In the genomic region with DNA sequence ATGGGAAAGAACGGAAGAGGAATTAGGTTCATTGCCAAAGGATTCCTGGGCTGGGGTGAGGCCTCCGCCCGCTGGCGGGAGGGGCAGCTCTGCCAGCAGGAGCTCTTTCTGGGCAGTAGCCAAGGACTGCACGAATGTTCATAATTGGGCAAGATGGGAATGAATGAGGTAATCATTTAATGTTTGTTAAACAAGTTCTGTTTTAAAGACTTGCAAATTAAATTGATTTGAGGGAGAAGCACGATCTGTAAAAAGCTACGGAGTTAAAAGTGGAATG, we compare ENCODE assay signal across 1 cellular context.
TF ChIP-seq lines count a peak whose summit lies in the region.

No MANE protein-coding gene starts in this region.

TF ChIP-seq in GM23338, 12 proteins besides CTCF, POLR2A, EP300 and RAD21 (continued from another document):
- TF ChIP-seq, protein P1, sequence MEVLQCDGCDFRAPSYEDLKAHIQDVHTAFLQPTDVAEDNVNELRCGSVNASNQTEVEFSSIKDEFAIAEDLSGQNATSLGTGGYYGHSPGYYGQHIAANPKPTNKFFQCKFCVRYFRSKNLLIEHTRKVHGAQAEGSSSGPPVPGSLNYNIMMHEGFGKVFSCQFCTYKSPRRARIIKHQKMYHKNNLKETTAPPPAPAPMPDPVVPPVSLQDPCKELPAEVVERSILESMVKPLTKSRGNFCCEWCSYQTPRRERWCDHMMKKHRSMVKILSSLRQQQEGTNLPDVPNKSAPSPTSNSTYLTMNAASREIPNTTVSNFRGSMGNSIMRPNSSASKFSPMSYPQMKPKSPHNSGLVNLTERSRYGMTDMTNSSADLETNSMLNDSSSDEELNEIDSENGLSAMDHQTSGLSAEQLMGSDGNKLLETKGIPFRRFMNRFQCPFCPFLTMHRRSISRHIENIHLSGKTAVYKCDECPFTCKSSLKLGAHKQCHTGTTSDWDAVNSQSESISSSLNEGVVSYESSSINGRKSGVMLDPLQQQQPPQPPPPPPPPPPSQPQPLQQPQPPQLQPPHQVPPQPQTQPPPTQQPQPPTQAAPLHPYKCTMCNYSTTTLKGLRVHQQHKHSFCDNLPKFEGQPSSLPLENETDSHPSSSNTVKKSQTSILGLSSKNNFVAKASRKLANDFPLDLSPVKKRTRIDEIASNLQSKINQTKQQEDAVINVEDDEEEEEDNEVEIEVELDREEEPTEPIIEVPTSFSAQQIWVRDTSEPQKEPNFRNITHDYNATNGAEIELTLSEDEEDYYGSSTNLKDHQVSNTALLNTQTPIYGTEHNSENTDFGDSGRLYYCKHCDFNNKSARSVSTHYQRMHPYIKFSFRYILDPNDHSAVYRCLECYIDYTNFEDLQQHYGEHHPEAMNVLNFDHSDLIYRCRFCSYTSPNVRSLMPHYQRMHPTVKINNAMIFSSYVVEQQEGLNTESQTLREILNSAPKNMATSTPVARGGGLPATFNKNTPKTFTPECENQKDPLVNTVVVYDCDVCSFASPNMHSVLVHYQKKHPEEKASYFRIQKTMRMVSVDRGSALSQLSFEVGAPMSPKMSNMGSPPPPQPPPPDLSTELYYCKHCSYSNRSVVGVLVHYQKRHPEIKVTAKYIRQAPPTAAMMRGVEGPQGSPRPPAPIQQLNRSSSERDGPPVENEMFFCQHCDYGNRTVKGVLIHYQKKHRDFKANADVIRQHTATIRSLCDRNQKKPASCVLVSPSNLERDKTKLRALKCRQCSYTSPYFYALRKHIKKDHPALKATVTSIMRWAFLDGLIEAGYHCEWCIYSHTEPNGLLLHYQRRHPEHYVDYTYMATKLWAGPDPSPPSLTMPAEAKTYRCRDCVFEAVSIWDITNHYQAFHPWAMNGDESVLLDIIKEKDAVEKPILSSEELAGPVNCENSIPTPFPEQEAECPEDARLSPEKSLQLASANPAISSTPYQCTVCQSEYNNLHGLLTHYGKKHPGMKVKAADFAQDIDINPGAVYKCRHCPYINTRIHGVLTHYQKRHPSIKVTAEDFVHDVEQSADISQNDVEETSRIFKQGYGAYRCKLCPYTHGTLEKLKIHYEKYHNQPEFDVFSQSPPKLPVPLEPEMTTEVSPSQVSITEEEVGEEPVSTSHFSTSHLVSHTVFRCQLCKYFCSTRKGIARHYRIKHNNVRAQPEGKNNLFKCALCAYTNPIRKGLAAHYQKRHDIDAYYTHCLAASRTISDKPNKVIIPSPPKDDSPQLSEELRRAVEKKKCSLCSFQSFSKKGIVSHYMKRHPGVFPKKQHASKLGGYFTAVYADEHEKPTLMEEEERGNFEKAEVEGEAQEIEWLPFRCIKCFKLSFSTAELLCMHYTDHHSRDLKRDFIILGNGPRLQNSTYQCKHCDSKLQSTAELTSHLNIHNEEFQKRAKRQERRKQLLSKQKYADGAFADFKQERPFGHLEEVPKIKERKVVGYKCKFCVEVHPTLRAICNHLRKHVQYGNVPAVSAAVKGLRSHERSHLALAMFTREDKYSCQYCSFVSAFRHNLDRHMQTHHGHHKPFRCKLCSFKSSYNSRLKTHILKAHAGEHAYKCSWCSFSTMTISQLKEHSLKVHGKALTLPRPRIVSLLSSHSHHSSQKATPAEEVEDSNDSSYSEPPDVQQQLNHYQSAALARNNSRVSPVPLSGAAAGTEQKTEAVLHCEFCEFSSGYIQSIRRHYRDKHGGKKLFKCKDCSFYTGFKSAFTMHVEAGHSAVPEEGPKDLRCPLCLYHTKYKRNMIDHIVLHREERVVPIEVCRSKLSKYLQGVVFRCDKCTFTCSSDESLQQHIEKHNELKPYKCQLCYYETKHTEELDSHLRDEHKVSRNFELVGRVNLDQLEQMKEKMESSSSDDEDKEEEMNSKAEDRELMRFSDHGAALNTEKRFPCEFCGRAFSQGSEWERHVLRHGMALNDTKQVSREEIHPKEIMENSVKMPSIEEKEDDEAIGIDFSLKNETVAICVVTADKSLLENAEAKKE (CRISPR knock-in tag; IDR thresholded peaks at IDR 0.05), result no peak
- TF ChIP-seq STAT1 (IDR thresholded peaks at IDR 0.05; ENCODE audit: unreplicated experiment), result no peak
- TF ChIP-seq, protein P2, sequence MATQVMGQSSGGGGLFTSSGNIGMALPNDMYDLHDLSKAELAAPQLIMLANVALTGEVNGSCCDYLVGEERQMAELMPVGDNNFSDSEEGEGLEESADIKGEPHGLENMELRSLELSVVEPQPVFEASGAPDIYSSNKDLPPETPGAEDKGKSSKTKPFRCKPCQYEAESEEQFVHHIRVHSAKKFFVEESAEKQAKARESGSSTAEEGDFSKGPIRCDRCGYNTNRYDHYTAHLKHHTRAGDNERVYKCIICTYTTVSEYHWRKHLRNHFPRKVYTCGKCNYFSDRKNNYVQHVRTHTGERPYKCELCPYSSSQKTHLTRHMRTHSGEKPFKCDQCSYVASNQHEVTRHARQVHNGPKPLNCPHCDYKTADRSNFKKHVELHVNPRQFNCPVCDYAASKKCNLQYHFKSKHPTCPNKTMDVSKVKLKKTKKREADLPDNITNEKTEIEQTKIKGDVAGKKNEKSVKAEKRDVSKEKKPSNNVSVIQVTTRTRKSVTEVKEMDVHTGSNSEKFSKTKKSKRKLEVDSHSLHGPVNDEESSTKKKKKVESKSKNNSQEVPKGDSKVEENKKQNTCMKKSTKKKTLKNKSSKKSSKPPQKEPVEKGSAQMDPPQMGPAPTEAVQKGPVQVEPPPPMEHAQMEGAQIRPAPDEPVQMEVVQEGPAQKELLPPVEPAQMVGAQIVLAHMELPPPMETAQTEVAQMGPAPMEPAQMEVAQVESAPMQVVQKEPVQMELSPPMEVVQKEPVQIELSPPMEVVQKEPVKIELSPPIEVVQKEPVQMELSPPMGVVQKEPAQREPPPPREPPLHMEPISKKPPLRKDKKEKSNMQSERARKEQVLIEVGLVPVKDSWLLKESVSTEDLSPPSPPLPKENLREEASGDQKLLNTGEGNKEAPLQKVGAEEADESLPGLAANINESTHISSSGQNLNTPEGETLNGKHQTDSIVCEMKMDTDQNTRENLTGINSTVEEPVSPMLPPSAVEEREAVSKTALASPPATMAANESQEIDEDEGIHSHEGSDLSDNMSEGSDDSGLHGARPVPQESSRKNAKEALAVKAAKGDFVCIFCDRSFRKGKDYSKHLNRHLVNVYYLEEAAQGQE (IDR thresholded peaks at IDR 0.05; ENCODE audit: unreplicated experiment), result no peak
- no peak for TF ChIP-seq EZH2phosphoT487 (IDR thresholded peaks at IDR 0.05; ENCODE audit: unreplicated experiment)
- TF ChIP-seq EZH2 (IDR thresholded peaks at IDR 0.05; ENCODE audit: low read depth, unreplicated experiment), result no peak
- TF ChIP-seq NANOG (IDR thresholded peaks at IDR 0.05; ENCODE audit: borderline replicate concordance), result no peak
- TF ChIP-seq, protein P3, sequence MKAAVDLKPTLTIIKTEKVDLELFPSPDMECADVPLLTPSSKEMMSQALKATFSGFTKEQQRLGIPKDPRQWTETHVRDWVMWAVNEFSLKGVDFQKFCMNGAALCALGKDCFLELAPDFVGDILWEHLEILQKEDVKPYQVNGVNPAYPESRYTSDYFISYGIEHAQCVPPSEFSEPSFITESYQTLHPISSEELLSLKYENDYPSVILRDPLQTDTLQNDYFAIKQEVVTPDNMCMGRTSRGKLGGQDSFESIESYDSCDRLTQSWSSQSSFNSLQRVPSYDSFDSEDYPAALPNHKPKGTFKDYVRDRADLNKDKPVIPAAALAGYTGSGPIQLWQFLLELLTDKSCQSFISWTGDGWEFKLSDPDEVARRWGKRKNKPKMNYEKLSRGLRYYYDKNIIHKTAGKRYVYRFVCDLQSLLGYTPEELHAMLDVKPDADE (IDR thresholded peaks at IDR 0.05), result no peak
- no peak for TF ChIP-seq ZNF331 (CRISPR knock-in tag; IDR thresholded peaks at IDR 0.05; ENCODE audit: low read depth)
- no peak for TF ChIP-seq JUNB (IDR thresholded peaks at IDR 0.05; ENCODE audit: unreplicated experiment)
